Comparison of ENCODE assay signal across 34 cellular contexts in the genomic region with DNA sequence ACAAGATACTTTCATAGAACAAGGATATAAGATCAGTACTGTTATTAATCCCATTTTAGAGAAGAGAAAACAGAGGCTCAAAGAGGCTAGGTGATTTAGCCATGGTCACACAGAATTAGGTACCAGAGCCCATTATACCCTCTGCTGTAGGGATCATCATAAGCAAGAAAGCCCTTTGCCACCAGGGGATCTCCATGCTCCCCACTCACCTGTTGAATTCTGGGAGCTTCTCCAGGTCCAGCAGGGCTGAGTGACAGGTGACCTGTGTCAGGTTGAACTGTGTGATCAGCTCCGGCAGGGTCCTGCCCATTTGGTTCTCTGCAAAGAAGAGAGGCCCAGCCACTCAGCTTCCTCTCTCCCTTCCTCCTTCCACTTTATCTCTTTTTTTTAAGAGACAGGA.
"Had no signal": no experiment of that assay in that cellular context is flagged by ENCODE, and none has a peak within 500 bp of the region (broad histone marks: within the 10 kb centered on the region; RNA-seq: fewer than 3 reads in every experiment).

No MANE protein-coding gene starts in this region.

- H3K27me3 ChIP-seq: MG63 had no signal

- DNase-seq: Kasumi-1, MG63, MM.1S, MV-4-11, NCI-H1048, NCI-H1092, NCI-H1092 treated with DMSO at 0.1 percent for 48 hours, NCI-H1105, NCI-H1105 treated with DMSO at 0.1 percent for 48 hours, NCI-H1417, NCI-H1417 treated with DMSO at 0.1 percent for 48 hours, NCI-H1436, NCI-H1436 treated with DMSO at 0.1 percent for 48 hours, NCI-H146, NCI-H1694, NCI-H1694 treated with DMSO at 0.1 percent for 48 hours, NCI-H187, NCI-H187 treated with DMSO at 0.1 percent for 48 hours, NCI-H1930, NCI-H2029, NCI-H2029 treated with DMSO at 0.1 percent for 48 hours, NCI-H2081, NCI-H2081 treated with DMSO at 0.1 percent for 48 hours, NCI-H2107, NCI-H2171, NCI-H2171 treated with DMSO at 0.1 percent for 48 hours, NCI-H2227 treated with DMSO at 0.1 percent for 48 hours, NCI-H226, NCI-H345, NCI-H446, NCI-H446 treated with DMSO at 0.1 percent for 48 hours, NCI-H510A, NCI-H510A treated with DMSO at 0.1 percent for 48 hours, NCI-H524 had no signal

- H3K4me3 ChIP-seq: MG63 had no signal

- H3K9me3 ChIP-seq: MG63 had no signal
